Comparison of ENCODE assay signal across 8 cellular contexts in the genomic region with DNA sequence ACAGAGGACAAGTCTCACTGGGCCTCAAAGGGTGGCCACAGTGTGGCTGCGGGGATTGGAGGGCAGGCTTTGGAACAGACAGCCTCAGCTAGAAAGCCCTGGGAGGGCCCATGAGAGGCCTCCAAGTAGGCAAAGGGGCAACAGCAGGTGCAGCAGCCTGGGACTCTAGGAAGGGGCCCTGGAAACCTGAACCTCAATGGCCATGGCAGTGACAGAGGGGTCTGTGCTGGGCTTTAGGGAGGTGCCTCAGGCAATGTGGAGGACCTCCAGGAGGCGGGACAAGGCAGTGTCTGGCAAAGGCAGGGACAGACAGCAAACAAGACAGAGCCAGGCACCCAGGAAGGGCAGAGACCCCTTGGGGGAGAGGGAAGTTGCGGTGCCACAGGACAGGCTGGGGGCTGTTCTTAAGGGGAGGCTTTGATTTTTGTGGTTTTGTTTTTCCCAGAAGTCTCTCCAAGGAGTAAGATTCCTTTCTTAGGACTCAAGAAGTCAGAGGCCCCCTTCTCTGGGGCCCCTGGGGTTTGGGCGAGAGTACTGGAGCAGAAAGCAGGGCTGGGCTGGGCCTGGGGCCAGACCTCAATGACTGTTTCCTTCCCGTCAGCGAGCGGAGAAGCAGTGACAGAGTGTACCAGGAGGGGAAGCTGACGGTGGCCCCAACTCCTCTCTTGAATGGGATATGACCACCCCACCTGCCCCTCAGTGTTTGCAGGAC. TPM values are rescaled to one million over a fixed set of nuclear protein-coding genes. Genes with fewer than 3 reads are reported as not detected.
DNase-seq lines count a peak whose midpoint lies in the region; ATAC-seq and TF ChIP-seq lines count a peak whose summit lies in the region.

No MANE protein-coding gene starts in this region.

- WGBS in adipose tissue, 3 donors, result 6 to 38% (median 8%) methylated on average over 8 of the region's 8 CpGs
- 23% methylated on average over 8 of the region's 8 CpGs for WGBS in smooth muscle cell (ENCODE audit: low lambda C conversion rate)

- H3K4me2 ChIP-seq in KMS-11 (peak overlapping the region; percentile 19; the same call in 1 of the 2 replicates), smooth muscle cell (peak overlapping the region; percentile 81)

- no peak for TF ChIP-seq CTCF in KMS-11 (conservative IDR thresholded peaks at IDR 0.05; ENCODE audit: low read depth, low read length)
- TF ChIP-seq CTCF in smooth muscle cell (IDR thresholded peaks at IDR 0.05; ENCODE audit: borderline replicate concordance, insufficient read depth, poor library complexity, severe bottlenecking), result no peak
- TF ChIP-seq CTCF in endothelial cell (IDR thresholded peaks at IDR 0.05; ENCODE audit: unreplicated experiment), result no peak

- peaks cover 29% of the 10 kb centered on the region for H3K4me1 Mint-ChIP-seq in endothelial cell (ENCODE audit: unreplicated experiment)

- ATAC-seq in GM19035 (IDR thresholded peaks at IDR 0.05; ENCODE audit: unreplicated experiment), result no peak

- H3K4me3 Mint-ChIP-seq in endothelial cell (ENCODE audit: unreplicated experiment), result no peak overlapping the region

- H3K79me2 ChIP-seq in KMS-11 (ENCODE audit: insufficient read depth, low read depth) (no peaks in the 10 kb centered on the region), smooth muscle cell (ENCODE audit: low read depth) (no peaks in the 10 kb centered on the region)

- H3K4me1 ChIP-seq in KMS-11 (ENCODE audit: low read depth, poor library complexity, severe bottlenecking) (peaks cover 58% of the 10 kb centered on the region), smooth muscle cell (ENCODE audit: low read depth) (no peaks in the 10 kb centered on the region)

- no peaks in the 10 kb centered on the region for H3K36me3 ChIP-seq in KMS-11 (ENCODE audit: insufficient read depth)
- no peaks in the 10 kb centered on the region for H3K36me3 ChIP-seq in smooth muscle cell (ENCODE audit: low read depth)

- H3K36me3 Mint-ChIP-seq in endothelial cell (ENCODE audit: low read depth, unreplicated experiment), result peaks cover 18% of the 10 kb centered on the region

- H3K4me3 ChIP-seq in KMS-11 (IDR thresholded peaks at IDR 0.05; ENCODE audit: insufficient read depth, low read depth, low read length) (no peak overlapping the region), smooth muscle cell (no peak overlapping the region)

- H3K27me3 Mint-ChIP-seq in endothelial cell (ENCODE audit: unreplicated experiment), result peaks cover 8% of the 10 kb centered on the region

- peaks cover 3% of the 10 kb centered on the region for H3F3A ChIP-seq in smooth muscle cell (ENCODE audit: low read depth)

- H3K9me3 ChIP-seq in smooth muscle cell (replicated peaks; ENCODE audit: low read depth), result no peaks in the 10 kb centered on the region

- H4K20me1 ChIP-seq in KMS-11 (ENCODE audit: insufficient read depth) (no peaks in the 10 kb centered on the region), smooth muscle cell (ENCODE audit: low read depth) (no peaks in the 10 kb centered on the region)

- no peaks in the 10 kb centered on the region for H3K9me3 Mint-ChIP-seq in endothelial cell (ENCODE audit: unreplicated experiment)

- no peak overlapping the region for H3K27ac Mint-ChIP-seq in endothelial cell (ENCODE audit: unreplicated experiment)

- no peak overlapping the region for H3K9ac ChIP-seq in KMS-11
- peak overlapping the region; percentile 42 for H3K9ac ChIP-seq in smooth muscle cell (ENCODE audit: low read depth)

- H2AFZ ChIP-seq in KMS-11 (ENCODE audit: low read depth) (no peak overlapping the region), smooth muscle cell (ENCODE audit: low read depth) (no peak overlapping the region)

- DNase-seq in DMS79 treated with DMSO at 0.1 percent for 48 hours (lab: John Stamatoyannopoulos, UW), result peak; percentile 80
- DNase-seq in hepatic stellate cell (ENCODE audit: low spot score), result peak; percentile 79
- peak; percentile 67 for DNase-seq in smooth muscle cell (lab: John Stamatoyannopoulos, UW; ENCODE audit: unreplicated experiment)
- no peak for DNase-seq in NCI-H1417 treated with DMSO at 0.1 percent for 48 hours (lab: John Stamatoyannopoulos, UW)
- no peak for DNase-seq in endothelial cell (ENCODE audit: low spot score)

- no peak overlapping the region for H3K27ac ChIP-seq in KMS-11
- H3K27ac ChIP-seq in adipose tissue (ENCODE audit: low read depth, low read length), result peak overlapping the region; percentile 60
- H3K27ac ChIP-seq in smooth muscle cell (ENCODE audit: low read depth), result peak overlapping the region; percentile 86

- no peaks in the 10 kb centered on the region for H3K27me3 ChIP-seq in KMS-11 (ENCODE audit: insufficient read depth, low read depth)
- no peaks in the 10 kb centered on the region for H3K27me3 ChIP-seq in smooth muscle cell (ENCODE audit: low read depth)

RNA-seq across cellular contexts. Expression of gene STOML1, which starts 9.7 kb away (rescaled TPM):
- polyA plus RNA-seq in adipose tissue (10 to 100 TPM; 10.3 to 17.6 (median 14.4) TPM), smooth muscle cell (23.7 and 27.5 TPM in 2 replicates)
- total RNA-seq in smooth muscle cell (9.3 and 12.4 TPM in 2 replicates), endothelial cell (ENCODE audit: unreplicated experiment) (14.3 TPM)

RNA-seq across cellular contexts. Expression of gene PML, which starts 12.1 kb away (rescaled TPM):
- polyA plus RNA-seq in adipose tissue, result 10 to 100 TPM; 10.5 to 47.9 (median 32.6) TPM
- 21.6 and 34.1 TPM in 2 replicates for total RNA-seq in smooth muscle cell
- polyA plus RNA-seq in smooth muscle cell, result 33.7 and 39.4 TPM in 2 replicates
- total RNA-seq in endothelial cell (ENCODE audit: unreplicated experiment), result 161 TPM

RNA-seq across cellular contexts. Expression of gene LOXL1, which starts 56.1 kb away (rescaled TPM):
- polyA plus RNA-seq in adipose tissue, result 10 to 100 TPM in 1 of 3 donors, 1 to 10 TPM in 2; 4.2 to 15.7 (median 6.7) TPM
- total RNA-seq in smooth muscle cell, result 239 and 252 TPM in 2 replicates
- polyA plus RNA-seq in smooth muscle cell, result 736 and 899 TPM in 2 replicates
- 156 TPM for total RNA-seq in endothelial cell (ENCODE audit: unreplicated experiment)

Comparison
In these comparisons a context has a peak if more than half of its experiments do, and no peak if none do; other contexts are left out.
1. DNase-seq: peak in DMS79 treated with DMSO at 0.1 percent for 48 hours (single experiment), hepatic stellate cell (single experiment) and smooth muscle cell (single experiment); none in NCI-H1417 treated with DMSO at 0.1 percent for 48 hours (single experiment) and endothelial cell (single experiment).